Comparison of ENCODE assay signal across 8 cellular contexts in genomic region chr19:55383279-55383788, GRCh38. TPM values are rescaled to one million over a fixed set of nuclear protein-coding genes. Genes with fewer than 3 reads are reported as not detected.
DNase-seq lines count a peak whose midpoint lies in the region; ATAC-seq and TF ChIP-seq lines count a peak whose summit lies in the region.

No MANE protein-coding gene starts in this region.

- H3K27me3 ChIP-seq in mucosa of stomach (ENCODE audit: control insufficient read depth, insufficient read depth, low read length) = no peaks in the 10 kb centered on the region

- peaks cover 44% of the 10 kb centered on the region for H3K4me1 ChIP-seq in mucosa of stomach (ENCODE audit: control insufficient read depth, insufficient read depth, low read length)

- peaks cover 8% of the 10 kb centered on the region for H3K36me3 ChIP-seq in mucosa of stomach (ENCODE audit: control insufficient read depth, insufficient read depth, low read length)

- in situ Hi-C loops in astrocyte of the spinal cord (cut with HindIII; ENCODE audit: low sequenced_read_pairs) = no loop called here

- no peak for ATAC-seq in GM18519 (IDR thresholded peaks at IDR 0.05; ENCODE audit: low FRiP score, unreplicated experiment)

- peak overlapping the region; percentile 61 for H3K9ac ChIP-seq in mucosa of stomach (ENCODE audit: low read length)

- TF ChIP-seq CTCF in AG09309 (IDR thresholded peaks at IDR 0.05; ENCODE audit: control insufficient read depth, insufficient read depth, low read depth, low read length, missing control alignments) (no peak), astrocyte of the spinal cord (IDR thresholded peaks at IDR 0.05; ENCODE audit: low read depth, low read length) (no peak)

- peak overlapping the region; percentile 43 for H3K4me3 ChIP-seq in AG09309 (ENCODE audit: control insufficient read depth, low read depth, low read length)
- peak overlapping the region; percentile 40 for H3K4me3 ChIP-seq in astrocyte of the spinal cord (ENCODE audit: low read depth, low read length)
- H3K4me3 ChIP-seq in mucosa of stomach (ENCODE audit: low read length) = peak overlapping the region; percentile 25

- no peak for DNase-seq in AG09309 (ENCODE audit: low read depth)
- DNase-seq in HuH-7 (ENCODE audit: low spot score) = peak; percentile 74
- no peak for DNase-seq in astrocyte of the spinal cord (ENCODE audit: low read depth, low spot score)
- DNase-seq in occipital lobe (lab: John Stamatoyannopoulos, UW) = no peak
- no peak for DNase-seq in A172 (ENCODE audit: low spot score)
- DNase-seq in activated effector memory CD4-positive, alpha-beta T cell treated with Interleukin-2 at 50 U/mL for 16 hours = no peak

- no peaks in the 10 kb centered on the region for H3K9me3 ChIP-seq in mucosa of stomach (ENCODE audit: control insufficient read depth, low read length)

RNA-seq across cellular contexts. Expression of gene TMEM238, which starts 0.8 kb away (rescaled TPM):
- total RNA-seq in occipital lobe = not detected
- total RNA-seq in A172 (2014; rRNA removed; shearing (Covaris generic)) = 1.2 TPM in 1 of 2 replicates, not detected in the other

RNA-seq across cellular contexts. Expression of gene RPL28, which starts 2.4 kb away (rescaled TPM):
- total RNA-seq in occipital lobe = 112 TPM
- total RNA-seq in A172 (2014; rRNA removed; shearing (Covaris generic)) = 453 and 647 TPM in 2 replicates

RNA-seq across cellular contexts. Expression of gene TMEM190, which starts 6.7 kb away (rescaled TPM):
- not detected for total RNA-seq in occipital lobe
- not detected in 2 replicates for total RNA-seq in A172 (2014; rRNA removed; shearing (Covaris generic))

RNA-seq across cellular contexts. Expression of gene IL11, which starts 13.1 kb away (rescaled TPM):
- total RNA-seq in occipital lobe = 0.16 TPM
- 8.4 and 9.4 TPM in 2 replicates for total RNA-seq in A172 (2014; rRNA removed; shearing (Covaris generic))

RNA-seq across cellular contexts. Expression of gene GARIN5B, which starts 20.3 kb away (rescaled TPM):
- total RNA-seq in occipital lobe = not detected
- total RNA-seq in A172 (2014; rRNA removed; shearing (Covaris generic)) = not detected in 2 replicates
